15 cellular contexts compared by ENCODE assay signal in the genomic region with DNA sequence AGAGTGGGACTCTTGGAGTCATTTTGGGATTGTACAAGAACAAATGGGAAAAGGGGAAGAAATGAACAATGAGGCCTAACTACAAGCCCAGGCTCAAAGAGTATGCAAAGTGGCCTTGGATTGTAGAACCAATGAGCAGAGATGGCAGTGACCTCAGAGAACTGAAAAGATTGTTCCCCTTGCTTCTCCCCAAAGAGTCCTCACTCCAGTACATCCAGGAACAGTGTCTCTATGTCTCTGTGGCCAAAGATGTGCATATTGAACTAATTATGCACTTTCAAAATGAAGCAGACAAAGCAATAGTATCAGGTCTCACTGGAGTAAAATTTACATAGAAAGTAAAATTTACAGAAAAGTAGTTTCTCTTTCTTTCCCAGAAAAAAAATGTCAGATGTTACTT.
DNase-seq lines count a peak whose midpoint lies in the region; ATAC-seq and TF ChIP-seq lines count a peak whose summit lies in the region.
"Had no signal": no experiment of that assay in that cellular context is flagged by ENCODE, and none has a peak within 500 bp of the region (broad histone marks: within the 10 kb centered on the region; RNA-seq: fewer than 3 reads in every experiment).

No MANE protein-coding gene starts in this region.

- H3K4me3 Mint-ChIP-seq in activated T-helper 17 cell treated with anti-CD3 and anti-CD28 coated beads, Interleukin-2, amount 50 U/mL, for 72 hours = no peak overlapping the region
- no peak overlapping the region for H3K4me3 Mint-ChIP-seq in HFFc6
- H3K4me3 Mint-ChIP-seq in WTC11 = no peak overlapping the region
- H3K4me3 Mint-ChIP-seq: T-cell had no signal

- H3K27me3 Mint-ChIP-seq in activated T-helper 17 cell treated with anti-CD3 and anti-CD28 coated beads, Interleukin-2, amount 50 U/mL, for 72 hours = no peaks in the 10 kb centered on the region
- H3K27me3 Mint-ChIP-seq in HFFc6 (ENCODE audit: insufficient read depth) (no peaks in the 10 kb centered on the region), WTC11 (ENCODE audit: low read depth) (no peaks in the 10 kb centered on the region)
- H3K27me3 Mint-ChIP-seq: T-cell had no signal

- H3K4me1 Mint-ChIP-seq in activated T-helper 17 cell treated with anti-CD3 and anti-CD28 coated beads, Interleukin-2, amount 50 U/mL, for 72 hours = peaks cover 8% of the 10 kb centered on the region
- H3K4me1 Mint-ChIP-seq in HFFc6 (ENCODE audit: low read depth) (peaks cover 22% of the 10 kb centered on the region), WTC11 (peaks cover 27% of the 10 kb centered on the region)

- intact Hi-C loops in head of caudate nucleus (cut with DNase I) = no loop called here

- no peak for TF ChIP-seq CTCF in HFFc6 (IDR thresholded peaks at IDR 0.05)
- TF ChIP-seq CTCF in WTC11 (IDR thresholded peaks at IDR 0.05) = no peak

- H3K27ac Mint-ChIP-seq in activated T-helper 17 cell treated with anti-CD3 and anti-CD28 coated beads, Interleukin-2, amount 50 U/mL, for 72 hours = no peak overlapping the region
- H3K27ac Mint-ChIP-seq in HFFc6 = no peak overlapping the region
- H3K27ac Mint-ChIP-seq in WTC11 = no peak overlapping the region
- H3K27ac Mint-ChIP-seq: T-cell had no signal

- H3K36me3 Mint-ChIP-seq in activated T-helper 17 cell treated with anti-CD3 and anti-CD28 coated beads, Interleukin-2, amount 50 U/mL, for 72 hours (ENCODE audit: low read depth) = no peaks in the 10 kb centered on the region
- H3K36me3 Mint-ChIP-seq in HFFc6 (ENCODE audit: low read depth) (peaks cover 28% of the 10 kb centered on the region), WTC11 (peaks cover 11% of the 10 kb centered on the region)

- POLR2A ChIA-PET in WTC11 (lab: Charles Lee) = no interaction called here

- ATAC-seq in GM18499 (IDR thresholded peaks at IDR 0.05; ENCODE audit: insufficient read depth, unreplicated experiment) = peak; percentile 59
- ATAC-seq in GM19463 (IDR thresholded peaks at IDR 0.05; ENCODE audit: unreplicated experiment) = peak; percentile 74
- peak; percentile 73 for ATAC-seq in HG02840 (IDR thresholded peaks at IDR 0.05; ENCODE audit: low FRiP score, unreplicated experiment)
- peak; percentile 11 for ATAC-seq in activated T-helper 17 cell treated with anti-CD3 and anti-CD28 coated beads, Interleukin-2, amount 50 U/mL, for 72 hours (replicated peaks)
- ATAC-seq in WTC11 = no peak
- ATAC-seq: pancreas, T-cell had no signal

- peaks cover 4% of the 10 kb centered on the region for H3K9me3 Mint-ChIP-seq in activated T-helper 17 cell treated with anti-CD3 and anti-CD28 coated beads, Interleukin-2, amount 50 U/mL, for 72 hours
- H3K9me3 Mint-ChIP-seq in HFFc6 = peaks cover 13% of the 10 kb centered on the region
- H3K9me3 Mint-ChIP-seq in WTC11 = peaks cover 17% of the 10 kb centered on the region

- DNase-seq in head of caudate nucleus (no peak), HFFc6 (no peak), WTC11 (ENCODE audit: low spot score) (no peak), NCI-H1436 (lab: John Stamatoyannopoulos, UW) (no peak)
- DNase-seq: ACHN; activated CD4-positive, alpha-beta T cell treated with anti-CD3 and anti-CD28 coated beads for 1 hour; NCI-H1436 treated with DMSO at 0.1 percent for 48 hours; NCI-H510A treated with DMSO at 0.1 percent for 48 hours; pancreas; stomach; T-cell had no signal

- CTCF ChIA-PET in WTC11 (lab: Charles Lee) = no interaction called here

TF ChIP-seq in WTC11, 78 proteins besides CTCF, POLR2A, EP300 and RAD21:
- TF ChIP-seq, protein P1, sequence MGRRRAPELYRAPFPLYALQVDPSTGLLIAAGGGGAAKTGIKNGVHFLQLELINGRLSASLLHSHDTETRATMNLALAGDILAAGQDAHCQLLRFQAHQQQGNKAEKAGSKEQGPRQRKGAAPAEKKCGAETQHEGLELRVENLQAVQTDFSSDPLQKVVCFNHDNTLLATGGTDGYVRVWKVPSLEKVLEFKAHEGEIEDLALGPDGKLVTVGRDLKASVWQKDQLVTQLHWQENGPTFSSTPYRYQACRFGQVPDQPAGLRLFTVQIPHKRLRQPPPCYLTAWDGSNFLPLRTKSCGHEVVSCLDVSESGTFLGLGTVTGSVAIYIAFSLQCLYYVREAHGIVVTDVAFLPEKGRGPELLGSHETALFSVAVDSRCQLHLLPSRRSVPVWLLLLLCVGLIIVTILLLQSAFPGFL (CRISPR knock-in tag; IDR thresholded peaks at IDR 0.05; ENCODE audit: borderline replicate concordance) = no peak
- TF ChIP-seq ZNF423 (CRISPR knock-in tag; IDR thresholded peaks at IDR 0.05) (no peak), TEAD1 (CRISPR knock-in tag; IDR thresholded peaks at IDR 0.05) (no peak), JAZF1 (CRISPR knock-in tag; IDR thresholded peaks at IDR 0.05) (no peak), ELF4 (CRISPR knock-in tag; IDR thresholded peaks at IDR 0.05; ENCODE audit: low read depth) (no peak)
- TF ChIP-seq, protein P2, sequence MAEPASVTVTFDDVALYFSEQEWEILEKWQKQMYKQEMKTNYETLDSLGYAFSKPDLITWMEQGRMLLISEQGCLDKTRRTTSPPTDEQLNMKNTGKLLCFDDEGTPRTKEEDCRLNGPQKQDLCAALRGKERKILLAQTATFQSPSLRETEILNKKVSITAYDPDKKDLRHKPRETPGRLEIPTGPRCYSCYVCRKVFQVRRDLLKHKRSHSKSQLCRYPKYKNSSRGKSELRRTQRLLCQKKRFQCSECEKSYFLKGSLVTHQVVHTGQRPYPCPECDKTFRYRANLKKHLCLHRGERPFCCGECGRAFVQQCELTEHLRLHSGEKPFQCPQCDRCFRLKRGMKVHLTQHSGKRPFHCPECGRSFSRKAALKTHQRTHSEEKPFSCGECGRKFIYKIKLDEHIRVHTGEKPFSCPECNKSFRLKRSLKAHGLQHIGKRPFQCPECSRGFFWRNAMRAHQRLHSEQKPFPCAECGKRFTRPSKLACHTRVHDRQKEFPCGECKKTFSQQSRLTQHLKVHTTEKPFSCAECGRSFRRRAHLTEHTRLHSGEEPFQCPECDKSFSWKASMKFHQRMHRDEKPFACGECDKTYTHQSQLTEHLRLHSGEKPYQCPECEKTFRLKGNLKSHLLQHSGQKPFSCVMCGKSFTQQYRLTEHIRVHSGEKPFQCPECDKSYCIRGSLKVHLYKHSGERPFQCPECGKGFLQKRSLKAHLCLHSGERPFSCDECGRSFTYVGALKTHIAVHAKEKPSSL (CRISPR knock-in tag; conservative IDR thresholded peaks at IDR 0.05) = no peak
- TF ChIP-seq, protein P3, sequence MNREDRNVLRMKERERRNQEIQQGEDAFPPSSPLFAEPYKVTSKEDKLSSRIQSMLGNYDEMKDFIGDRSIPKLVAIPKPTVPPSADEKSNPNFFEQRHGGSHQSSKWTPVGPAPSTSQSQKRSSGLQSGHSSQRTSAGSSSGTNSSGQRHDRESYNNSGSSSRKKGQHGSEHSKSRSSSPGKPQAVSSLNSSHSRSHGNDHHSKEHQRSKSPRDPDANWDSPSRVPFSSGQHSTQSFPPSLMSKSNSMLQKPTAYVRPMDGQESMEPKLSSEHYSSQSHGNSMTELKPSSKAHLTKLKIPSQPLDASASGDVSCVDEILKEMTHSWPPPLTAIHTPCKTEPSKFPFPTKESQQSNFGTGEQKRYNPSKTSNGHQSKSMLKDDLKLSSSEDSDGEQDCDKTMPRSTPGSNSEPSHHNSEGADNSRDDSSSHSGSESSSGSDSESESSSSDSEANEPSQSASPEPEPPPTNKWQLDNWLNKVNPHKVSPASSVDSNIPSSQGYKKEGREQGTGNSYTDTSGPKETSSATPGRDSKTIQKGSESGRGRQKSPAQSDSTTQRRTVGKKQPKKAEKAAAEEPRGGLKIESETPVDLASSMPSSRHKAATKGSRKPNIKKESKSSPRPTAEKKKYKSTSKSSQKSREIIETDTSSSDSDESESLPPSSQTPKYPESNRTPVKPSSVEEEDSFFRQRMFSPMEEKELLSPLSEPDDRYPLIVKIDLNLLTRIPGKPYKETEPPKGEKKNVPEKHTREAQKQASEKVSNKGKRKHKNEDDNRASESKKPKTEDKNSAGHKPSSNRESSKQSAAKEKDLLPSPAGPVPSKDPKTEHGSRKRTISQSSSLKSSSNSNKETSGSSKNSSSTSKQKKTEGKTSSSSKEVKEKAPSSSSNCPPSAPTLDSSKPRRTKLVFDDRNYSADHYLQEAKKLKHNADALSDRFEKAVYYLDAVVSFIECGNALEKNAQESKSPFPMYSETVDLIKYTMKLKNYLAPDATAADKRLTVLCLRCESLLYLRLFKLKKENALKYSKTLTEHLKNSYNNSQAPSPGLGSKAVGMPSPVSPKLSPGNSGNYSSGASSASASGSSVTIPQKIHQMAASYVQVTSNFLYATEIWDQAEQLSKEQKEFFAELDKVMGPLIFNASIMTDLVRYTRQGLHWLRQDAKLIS (CRISPR knock-in tag; IDR thresholded peaks at IDR 0.05; ENCODE audit: borderline replicate concordance) = no peak
